8 cellular contexts compared by ENCODE assay signal in the genomic region with DNA sequence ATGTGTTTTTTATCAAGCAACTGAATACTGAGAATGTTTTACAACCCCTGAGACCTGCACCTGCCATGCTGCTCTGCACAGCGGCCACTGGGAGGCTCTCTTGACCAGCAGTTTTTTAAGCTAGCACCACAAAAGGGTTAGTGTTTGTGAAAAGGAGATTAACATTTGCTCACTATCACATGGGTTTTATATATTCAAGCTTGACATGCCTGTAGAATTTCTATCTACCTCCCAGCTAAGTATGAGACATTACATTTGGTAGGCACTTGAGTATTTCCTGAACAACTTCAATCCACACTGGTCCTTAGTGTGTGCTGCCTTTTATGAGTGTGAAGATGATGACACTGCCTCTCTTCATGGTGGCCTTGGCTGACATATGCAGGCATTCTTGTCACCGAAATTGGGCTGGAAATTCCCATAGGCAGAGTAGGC.
DNase-seq lines count a peak whose midpoint lies in the region; ATAC-seq and TF ChIP-seq lines count a peak whose summit lies in the region.

No MANE protein-coding gene starts in this region.

- WGBS in heart left ventricle, 4 donors, result 12 to 25% (median 20%) methylated on average over 2 of the region's 2 CpGs

- peak in 2 of 4 donors; percentile 48 to 63 for ATAC-seq in heart left ventricle
- no peak for ATAC-seq in HG03521 (IDR thresholded peaks at IDR 0.05; ENCODE audit: unreplicated experiment)
- ATAC-seq in HG03439 (IDR thresholded peaks at IDR 0.05; ENCODE audit: unreplicated experiment), result no peak
- ATAC-seq in GM18858 (IDR thresholded peaks at IDR 0.05; ENCODE audit: unreplicated experiment), result no peak

- no peaks in the 10 kb centered on the region for H3K9me2 ChIP-seq in OCI-LY7 (ENCODE audit: insufficient read depth, low read length)

- H3K27me3 ChIP-seq in heart left ventricle, result peaks cover 0 to 13% (median 0%) of the 10 kb centered on the region in 9 donors

- DNase-seq in heart left ventricle, result no peak
- no peak for DNase-seq in cardiac septum (ENCODE audit: low spot score)
- peak; percentile 31 for DNase-seq in OCI-LY7 (ENCODE audit: low spot score)
- peak; percentile 26 for DNase-seq in fibroblast of mammary gland (ENCODE audit: low read depth)
- peak; percentile 45 for DNase-seq in renal cortical epithelial cell (ENCODE audit: low read depth)

- H4K20me1 ChIP-seq in OCI-LY7 (ENCODE audit: insufficient read depth, low read length), result no peaks in the 10 kb centered on the region

- H3K9me3 ChIP-seq in heart left ventricle, result no peaks in the 10 kb centered on the region
- H3K9me3 ChIP-seq in OCI-LY7 (ENCODE audit: low read length), result no peaks in the 10 kb centered on the region

- no peaks in the 10 kb centered on the region for H3K36me3 ChIP-seq in heart left ventricle
- H3K36me3 ChIP-seq in OCI-LY7 (ENCODE audit: insufficient read depth, low read length), result no peaks in the 10 kb centered on the region

- TF ChIP-seq CTCF in heart left ventricle (IDR thresholded peaks at IDR 0.05) (peak; percentile 17 to 70 (median 52)), OCI-LY7 (conservative IDR thresholded peaks at IDR 0.05; ENCODE audit: low read length) (peak; percentile 78), fibroblast of mammary gland (conservative IDR thresholded peaks at IDR 0.05; ENCODE audit: control insufficient read depth, insufficient read depth, low read depth, low read length) (peak; percentile 59)

- H2AFZ ChIP-seq in OCI-LY7 (ENCODE audit: low read length), result no peak overlapping the region

- BruUV-seq in OCI-LY7 (replicated peaks; lab: Mats Ljungman, UMichigan), result no TSS peak

- no peak for TF ChIP-seq POLR2A in heart left ventricle (IDR thresholded peaks at IDR 0.05)

- H3K79me2 ChIP-seq in OCI-LY7 (ENCODE audit: insufficient read depth, low read depth, low read length), result no peaks in the 10 kb centered on the region

- POLR2A ChIA-PET in OCI-LY7 (lab: Charles Lee), result no interaction called here

- CTCF ChIA-PET in OCI-LY7 (lab: Charles Lee; ENCODE audit: unreplicated experiment), result no interaction called here

- no peak overlapping the region for H3K27ac ChIP-seq in heart left ventricle
- H3K27ac ChIP-seq in OCI-LY7 (ENCODE audit: low read depth, low read length, poor library complexity, severe bottlenecking), result no peak overlapping the region

- no peak overlapping the region for H3K4me2 ChIP-seq in OCI-LY7 (ENCODE audit: low read length)

- H3K4me3 ChIP-seq in heart left ventricle (no peak overlapping the region), OCI-LY7 (ENCODE audit: low read depth, low read length, poor library complexity, severe bottlenecking) (no peak overlapping the region), fibroblast of mammary gland (ENCODE audit: control insufficient read depth, low read depth, low read length) (no peak overlapping the region)

- H3K4me1 ChIP-seq in heart left ventricle (no peaks in the 10 kb centered on the region), OCI-LY7 (ENCODE audit: insufficient read depth, low read length, poor library complexity, severe bottlenecking) (no peaks in the 10 kb centered on the region)

- intact Hi-C loops in heart left ventricle (cut with DNase I), result loop anchor here in 9 of 10 donors (1.0 to 10.0 kb wide), 9 partner anchors 241 to 903 kb away; no protein-coding TSS in a partner anchor
- intact Hi-C loops in cardiac septum (cut with DNase I), result loop anchor here (2.0 to 10.0 kb wide), 2 partner anchors 351 to 741 kb away; no protein-coding TSS in a partner anchor
- intact Hi-C loops in OCI-LY7 (cut with micrococcal nuclease; ENCODE audit: unreplicated experiment), result no loop called here

Comparison
In these comparisons a context has a peak if more than half of its experiments do, and no peak if none do; other contexts are left out.
1. DNase-seq: peak in OCI-LY7 (single experiment), fibroblast of mammary gland (single experiment) and renal cortical epithelial cell (single experiment); none in heart left ventricle (0 of 5) and cardiac septum (single experiment).
2. Peak in every context shown above with its lines, with median percentiles within 50 percentile points of each other: CTCF ChIP-seq.